23 cellular contexts compared by ENCODE assay signal in the genomic region with DNA sequence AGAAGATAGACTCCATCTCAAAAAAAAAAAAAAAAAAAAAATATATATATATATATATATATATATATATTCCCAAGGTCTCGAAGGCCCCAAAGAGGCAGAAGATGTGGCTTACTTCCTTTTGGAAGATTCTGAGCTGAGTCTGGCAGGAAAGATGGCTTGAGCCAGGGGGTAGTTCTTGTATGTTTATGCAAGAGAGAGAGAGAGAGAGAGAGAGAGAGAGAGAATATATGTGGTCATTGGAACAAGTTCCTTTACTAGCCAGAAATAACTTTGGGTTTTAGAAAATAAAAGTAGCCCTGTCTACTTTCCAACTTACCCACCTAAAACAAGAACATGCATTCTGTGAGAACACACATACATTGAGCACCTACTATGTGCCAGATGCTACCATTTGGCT. TPM values are rescaled to one million over a fixed set of nuclear protein-coding genes. Genes with fewer than 3 reads are reported as not detected.
DNase-seq lines count a peak whose midpoint lies in the region; ATAC-seq and TF ChIP-seq lines count a peak whose summit lies in the region.
"Had no signal": no experiment of that assay in that cellular context is flagged by ENCODE, and none has a peak within 500 bp of the region (broad histone marks: within the 10 kb centered on the region; RNA-seq: fewer than 3 reads in every experiment).

No MANE protein-coding gene starts in this region.

- peaks cover 0 to 100% (median 97%) of the 10 kb centered on the region in 11 experiments; a peak in 20 of 22 replicates for H4K20me1 ChIP-seq in BLaER1 treated with 17β-estradiol and CSF1 and Interleukin-3, amounts not matched to agents 10 nM and 100 nM

- no peak overlapping the region for H3K9ac ChIP-seq in BLaER1 treated with 17β-estradiol and CSF1 and Interleukin-3, amounts not matched to agents 10 nM and 100 nM

- intact Hi-C loops in esophagus squamous epithelium (cut with DNase I): no loop called here

- H3K4me3 ChIP-seq in BLaER1 treated with 17β-estradiol and CSF1 and Interleukin-3, amounts not matched to agents 10 nM and 100 nM: no peak overlapping the region
- no peak overlapping the region for H3K4me3 ChIP-seq in esophagus squamous epithelium
- H3K4me3 ChIP-seq: colonic mucosa, lung, right atrium auricular region had no signal

- H3K4me1 Mint-ChIP-seq in WTC11: peaks cover 46% of the 10 kb centered on the region
- H3K4me1 Mint-ChIP-seq in osteocyte (ENCODE audit: unreplicated experiment): peaks cover 70% of the 10 kb centered on the region

- CTCF ChIA-PET in WTC11 (lab: Charles Lee): no interaction called here

- H3K4me2 ChIP-seq in BLaER1 treated with 17β-estradiol and CSF1 and Interleukin-3, amounts not matched to agents 10 nM and 100 nM: peak overlapping the region; percentile 35 to 98 (median 89); a peak in 18 of 22 replicates

- H3K36me3 ChIP-seq in BLaER1 treated with 17β-estradiol and CSF1 and Interleukin-3, amounts not matched to agents 10 nM and 100 nM: 0 out of 22 replicates have a peak, but pooled peaks cover 0 to 7% (median 0%) of the 10 kb centered on the region in 11 experiments
- no peaks in the 10 kb centered on the region for H3K36me3 ChIP-seq in esophagus squamous epithelium
- H3K36me3 ChIP-seq: colonic mucosa, right atrium auricular region had no signal

- H3K4me1 ChIP-seq in BLaER1 treated with 17β-estradiol and CSF1 and Interleukin-3, amounts not matched to agents 10 nM and 100 nM: peaks cover 71 to 97% (median 91%) of the 10 kb centered on the region in 10 experiments
- peaks cover 52 to 99% (median 55%) of the 10 kb centered on the region in 3 donors for H3K4me1 ChIP-seq in esophagus squamous epithelium

- TF ChIP-seq CTCF in WTC11 (IDR thresholded peaks at IDR 0.05) (no peak), esophagus squamous epithelium (IDR thresholded peaks at IDR 0.05) (no peak), osteocyte (IDR thresholded peaks at IDR 0.05) (no peak)

- ATAC-seq in WTC11 (no peak), GM21528 (IDR thresholded peaks at IDR 0.05; ENCODE audit: low FRiP score, unreplicated experiment) (no peak)
- ATAC-seq: esophagus mucosa, HepG2, Right ventricle myocardium inferior, T-helper 17 cell had no signal

- no peaks in the 10 kb centered on the region for H3K9me3 ChIP-seq in BLaER1 treated with 17β-estradiol and CSF1 and Interleukin-3, amounts not matched to agents 10 nM and 100 nM (replicated peaks in 1 of 11)
- no peaks in the 10 kb centered on the region for H3K9me3 ChIP-seq in esophagus squamous epithelium
- H3K9me3 ChIP-seq: colonic mucosa, right atrium auricular region had no signal

- no peak overlapping the region for H3K27ac ChIP-seq in BLaER1 treated with 17β-estradiol and CSF1 and Interleukin-3, amounts not matched to agents 10 nM and 100 nM
- H3K27ac ChIP-seq in esophagus squamous epithelium: peak overlapping the region in 3 of 4 donors; percentile 86 to 94 (median 88)
- H3K27ac ChIP-seq: colonic mucosa, right atrium auricular region had no signal

- H3K27ac Mint-ChIP-seq in WTC11 (peak overlapping the region; percentile 57), osteocyte (ENCODE audit: unreplicated experiment) (peak overlapping the region; percentile 69)
- H3K27ac Mint-ChIP-seq: activated naive CD8-positive, alpha-beta T cell treated with anti-CD3 and anti-CD28 coated beads, Interleukin-2, amount 10 ng/mL, durations not matched to agents 7 days and 5 days; T-helper 17 cell; type B pancreatic cell had no signal

- no peak for TF ChIP-seq POLR2A in esophagus squamous epithelium (IDR thresholded peaks at IDR 0.05)

- DNase-seq in WTC11 (ENCODE audit: low spot score) (no peak), esophagus squamous epithelium (lab: John Stamatoyannopoulos, UW) (no peak), osteocyte (ENCODE audit: extremely low spot score, unreplicated experiment) (no peak), HPDE6-E6E7 (ENCODE audit: extremely low spot score) (no peak), NCI-H1436 (lab: John Stamatoyannopoulos, UW) (no peak), NCI-H345 treated with DMSO at 0.1 percent for 48 hours (lab: John Stamatoyannopoulos, UW; ENCODE audit: unreplicated experiment) (no peak)
- DNase-seq: activated CD4-positive, alpha-beta T cell treated with anti-CD3 and anti-CD28 coated beads for 48 hours; activated naive CD8-positive, alpha-beta T cell treated with anti-CD3 and anti-CD28 coated beads, Interleukin-2, amount 10 ng/mL, durations not matched to agents 7 days and 5 days; activated T-cell treated with anti-CD3 and anti-CD28 coated beads, Interleukin-2, amount 50 U/mL, for 1 hour; colonic mucosa; H7; NCI-H1092; NK-92 treated with Interleukin-12 subunit alpha and Interleukin-12 subunit beta, amount 100 ng/mL, for 24 hours; stimulated activated CD8-positive, alpha-beta memory T cell treated with anti-CD3 and anti-CD28 coated beads, Interleukin-4, amount 100 ng/mL, for 48 hours; T-helper 17 cell had no signal

- POLR2A ChIA-PET in WTC11 (lab: Charles Lee): no interaction called here

- no peaks in the 10 kb centered on the region for H3K36me3 Mint-ChIP-seq in WTC11
- no peaks in the 10 kb centered on the region for H3K36me3 Mint-ChIP-seq in osteocyte (ENCODE audit: unreplicated experiment)
- H3K36me3 Mint-ChIP-seq: activated naive CD8-positive, alpha-beta T cell treated with anti-CD3 and anti-CD28 coated beads, Interleukin-2, amount 10 ng/mL, durations not matched to agents 7 days and 5 days; type B pancreatic cell had no signal

- no peaks in the 10 kb centered on the region for H3K27me3 Mint-ChIP-seq in WTC11 (ENCODE audit: low read depth)
- no peaks in the 10 kb centered on the region for H3K27me3 Mint-ChIP-seq in osteocyte (ENCODE audit: unreplicated experiment)
- H3K27me3 Mint-ChIP-seq: T-helper 17 cell, type B pancreatic cell had no signal

- H3K27me3 ChIP-seq in BLaER1 treated with 17β-estradiol and CSF1 and Interleukin-3, amounts not matched to agents 10 nM and 100 nM: no peaks in the 10 kb centered on the region
- H3K27me3 ChIP-seq in esophagus squamous epithelium: no peaks in the 10 kb centered on the region
- H3K27me3 ChIP-seq: colonic mucosa, right atrium auricular region had no signal

- 53 to 76% methylated on average over 1 of the region's 1 CpG for WGBS in esophagus squamous epithelium, 2 donors

- no peak overlapping the region for H3K4me3 Mint-ChIP-seq in WTC11
- no peak overlapping the region for H3K4me3 Mint-ChIP-seq in osteocyte (ENCODE audit: unreplicated experiment)
- H3K4me3 Mint-ChIP-seq: activated naive CD8-positive, alpha-beta T cell treated with anti-CD3 and anti-CD28 coated beads, Interleukin-2, amount 10 ng/mL, durations not matched to agents 7 days and 5 days; T-helper 17 cell; type B pancreatic cell had no signal

- H3K9me3 Mint-ChIP-seq in WTC11 (no peaks in the 10 kb centered on the region), osteocyte (ENCODE audit: unreplicated experiment) (no peaks in the 10 kb centered on the region)
- H3K9me3 Mint-ChIP-seq: activated naive CD8-positive, alpha-beta T cell treated with anti-CD3 and anti-CD28 coated beads, Interleukin-2, amount 10 ng/mL, durations not matched to agents 7 days and 5 days; type B pancreatic cell had no signal

TF ChIP-seq in WTC11, 78 proteins besides CTCF, POLR2A, EP300 and RAD21:
- TF ChIP-seq ZNF219 (CRISPR knock-in tag; IDR thresholded peaks at IDR 0.05; ENCODE audit: borderline replicate concordance): no peak
- TF ChIP-seq, protein P1, sequence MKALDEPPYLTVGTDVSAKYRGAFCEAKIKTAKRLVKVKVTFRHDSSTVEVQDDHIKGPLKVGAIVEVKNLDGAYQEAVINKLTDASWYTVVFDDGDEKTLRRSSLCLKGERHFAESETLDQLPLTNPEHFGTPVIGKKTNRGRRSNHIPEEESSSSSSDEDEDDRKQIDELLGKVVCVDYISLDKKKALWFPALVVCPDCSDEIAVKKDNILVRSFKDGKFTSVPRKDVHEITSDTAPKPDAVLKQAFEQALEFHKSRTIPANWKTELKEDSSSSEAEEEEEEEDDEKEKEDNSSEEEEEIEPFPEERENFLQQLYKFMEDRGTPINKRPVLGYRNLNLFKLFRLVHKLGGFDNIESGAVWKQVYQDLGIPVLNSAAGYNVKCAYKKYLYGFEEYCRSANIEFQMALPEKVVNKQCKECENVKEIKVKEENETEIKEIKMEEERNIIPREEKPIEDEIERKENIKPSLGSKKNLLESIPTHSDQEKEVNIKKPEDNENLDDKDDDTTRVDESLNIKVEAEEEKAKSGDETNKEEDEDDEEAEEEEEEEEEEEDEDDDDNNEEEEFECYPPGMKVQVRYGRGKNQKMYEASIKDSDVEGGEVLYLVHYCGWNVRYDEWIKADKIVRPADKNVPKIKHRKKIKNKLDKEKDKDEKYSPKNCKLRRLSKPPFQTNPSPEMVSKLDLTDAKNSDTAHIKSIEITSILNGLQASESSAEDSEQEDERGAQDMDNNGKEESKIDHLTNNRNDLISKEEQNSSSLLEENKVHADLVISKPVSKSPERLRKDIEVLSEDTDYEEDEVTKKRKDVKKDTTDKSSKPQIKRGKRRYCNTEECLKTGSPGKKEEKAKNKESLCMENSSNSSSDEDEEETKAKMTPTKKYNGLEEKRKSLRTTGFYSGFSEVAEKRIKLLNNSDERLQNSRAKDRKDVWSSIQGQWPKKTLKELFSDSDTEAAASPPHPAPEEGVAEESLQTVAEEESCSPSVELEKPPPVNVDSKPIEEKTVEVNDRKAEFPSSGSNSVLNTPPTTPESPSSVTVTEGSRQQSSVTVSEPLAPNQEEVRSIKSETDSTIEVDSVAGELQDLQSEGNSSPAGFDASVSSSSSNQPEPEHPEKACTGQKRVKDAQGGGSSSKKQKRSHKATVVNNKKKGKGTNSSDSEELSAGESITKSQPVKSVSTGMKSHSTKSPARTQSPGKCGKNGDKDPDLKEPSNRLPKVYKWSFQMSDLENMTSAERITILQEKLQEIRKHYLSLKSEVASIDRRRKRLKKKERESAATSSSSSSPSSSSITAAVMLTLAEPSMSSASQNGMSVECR (CRISPR knock-in tag; IDR thresholded peaks at IDR 0.05; ENCODE audit: borderline replicate concordance): no peak
- no peak for TF ChIP-seq RORB (CRISPR knock-in tag; IDR thresholded peaks at IDR 0.05)
- TF ChIP-seq CREM (CRISPR knock-in tag; IDR thresholded peaks at IDR 0.05): no peak
- TF ChIP-seq CBFB (CRISPR knock-in tag; IDR thresholded peaks at IDR 0.05; ENCODE audit: low read depth): no peak
- TF ChIP-seq, protein P2, sequence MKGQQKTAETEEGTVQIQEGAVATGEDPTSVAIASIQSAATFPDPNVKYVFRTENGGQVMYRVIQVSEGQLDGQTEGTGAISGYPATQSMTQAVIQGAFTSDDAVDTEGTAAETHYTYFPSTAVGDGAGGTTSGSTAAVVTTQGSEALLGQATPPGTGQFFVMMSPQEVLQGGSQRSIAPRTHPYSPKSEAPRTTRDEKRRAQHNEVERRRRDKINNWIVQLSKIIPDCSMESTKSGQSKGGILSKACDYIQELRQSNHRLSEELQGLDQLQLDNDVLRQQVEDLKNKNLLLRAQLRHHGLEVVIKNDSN (CRISPR knock-in tag; IDR thresholded peaks at IDR 0.05): no peak

RNA-seq across cellular contexts. Expression of a gene that starts 17.6 kb away (rescaled TPM):
- total RNA-seq in WTC11 (2021) (31.8 to 32.6 TPM (median 32.4 TPM) in 3 replicates), esophagus squamous epithelium (10 to 100 TPM in 3 of 4 donors, 1 to 10 TPM in 1; 9.3 to 31.3 (median 15.2) TPM), osteocyte (37.7 and 43.9 TPM in 2 replicates)

Comparison
In these comparisons a context has a peak if more than half of its experiments do, and no peak if none do; other contexts are left out.
1. H3K27ac ChIP-seq: peak in esophagus squamous epithelium (3 of 4); none in BLaER1 treated with 17β-estradiol and CSF1 and Interleukin-3, amounts not matched to agents 10 nM and 100 nM (0 of 11).